10 cellular contexts compared by ENCODE assay signal in genomic region chr10:69536521-69536920, GRCh38. TPM values are rescaled to one million over a fixed set of nuclear protein-coding genes. Genes with fewer than 3 reads are reported as not detected.
"Had no signal": no experiment of that assay in that cellular context is flagged by ENCODE, and none has a peak within 500 bp of the region (broad histone marks: within the 10 kb centered on the region; RNA-seq: fewer than 3 reads in every experiment).

No MANE protein-coding gene starts in this region.

RNA-seq across cellular contexts. Expression of gene NEUROG3, which starts 36.7 kb away (rescaled TPM):
- total RNA-seq: activated CD4-positive, alpha-beta memory T cell treated with anti-CD3 and anti-CD28 coated beads for 36 hours; activated CD4-positive, alpha-beta T cell treated with anti-CD3 and anti-CD28 coated beads, Interleukin-2, amount 10 ng/mL, durations not matched to agents 24 days and 14 days; activated CD4-positive, alpha-beta T cell treated with anti-CD3 and anti-CD28 coated beads, Interleukin-2, amount 10 ng/mL, durations not matched to agents 7 days and 5 days; activated CD8-positive, alpha-beta memory T cell treated with anti-CD3 and anti-CD28 coated beads for 36 hours; activated CD8-positive, alpha-beta memory T cell treated with anti-CD3 and anti-CD28 coated beads, Interleukin-2, amount 10 ng/mL, durations not matched to agents 7 days and 5 days; activated CD8-positive, alpha-beta T cell treated with anti-CD3 and anti-CD28 coated beads, Interleukin-2, amount 10 ng/mL, durations not matched to agents 7 days and 5 days; T-cell; T-helper 1 cell treated with Interleukin-12 subunit alpha and Interleukin-12 subunit beta and Interleukin-4 antibody, amounts not matched to agents 30 ng/mL and 1 ng/mL, for 36 hours; T-helper 17 cell; T-helper 2 cell treated with Interferon-gamma antibody and Interleukin-4, amounts not matched to agents 100 ng/mL and 5 ng/mL, for 36 hours had no signal
